ENCODE assay signal across 14 cellular contexts in the genomic region with DNA sequence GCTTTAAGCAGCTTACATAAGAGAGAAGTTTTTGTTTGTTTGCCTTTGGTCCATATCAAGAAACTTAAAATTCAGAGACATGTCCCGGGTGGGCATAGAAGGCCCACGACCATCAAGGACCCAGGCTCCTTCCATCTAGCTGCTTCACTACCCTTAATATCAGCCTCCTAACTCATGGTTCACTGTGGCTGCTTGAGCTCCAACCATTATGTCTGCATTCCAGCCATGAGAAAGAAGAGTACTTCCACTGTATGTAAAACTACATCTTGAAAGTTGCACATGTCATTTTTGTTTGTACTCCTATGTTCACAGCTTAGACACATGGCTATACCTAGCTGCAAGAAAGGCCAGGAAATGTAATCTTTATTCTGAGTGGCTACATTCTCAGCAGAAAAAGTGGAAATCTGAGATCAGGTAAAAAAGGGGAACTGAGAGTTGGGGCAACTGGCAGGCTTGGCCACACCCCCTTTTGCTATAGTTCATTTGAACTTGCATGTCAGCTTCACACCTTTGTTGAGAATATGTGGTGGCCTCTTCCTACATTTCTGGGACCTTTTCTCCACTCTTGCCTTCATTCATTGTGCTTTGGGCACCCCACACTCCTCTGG.
DNase-seq lines count a peak whose midpoint lies in the region; ATAC-seq and TF ChIP-seq lines count a peak whose summit lies in the region.
"Had no signal": no experiment of that assay in that cellular context is flagged by ENCODE, and none has a peak within 500 bp of the region (broad histone marks: within the 10 kb centered on the region; RNA-seq: fewer than 3 reads in every experiment).

No MANE protein-coding gene starts in this region.

- H3K4me1 Mint-ChIP-seq in activated CD8-positive, alpha-beta memory T cell treated with anti-CD3 and anti-CD28 coated beads, Interleukin-2, amount 10 ng/mL, durations not matched to agents 7 days and 5 days: no peaks in the 10 kb centered on the region

- no peak overlapping the region for H3K4me3 Mint-ChIP-seq in activated CD8-positive, alpha-beta memory T cell treated with anti-CD3 and anti-CD28 coated beads, Interleukin-2, amount 10 ng/mL, durations not matched to agents 7 days and 5 days

- TF ChIP-seq CTCF in GM12864 (IDR thresholded peaks at IDR 0.05; ENCODE audit: low read depth, low read length, missing control alignments): no peak

- ATAC-seq in GM19452 (IDR thresholded peaks at IDR 0.05; ENCODE audit: unreplicated experiment): peak; percentile 90
- peak; percentile 49 for ATAC-seq in HG03039 (IDR thresholded peaks at IDR 0.05; ENCODE audit: unreplicated experiment)
- ATAC-seq in activated CD8-positive, alpha-beta memory T cell treated with anti-CD3 and anti-CD28 coated beads, Interleukin-2, amount 10 ng/mL, durations not matched to agents 7 days and 5 days: no peak
- ATAC-seq: naive thymus-derived CD8-positive, alpha-beta T cell had no signal

- no peaks in the 10 kb centered on the region for H3K36me3 Mint-ChIP-seq in activated CD8-positive, alpha-beta memory T cell treated with anti-CD3 and anti-CD28 coated beads, Interleukin-2, amount 10 ng/mL, durations not matched to agents 7 days and 5 days
- H3K36me3 Mint-ChIP-seq: naive thymus-derived CD8-positive, alpha-beta T cell had no signal

- CTCF ChIA-PET in activated CD8-positive, alpha-beta memory T cell treated with anti-CD3 and anti-CD28 coated beads, Interleukin-2, amount 10 ng/mL, durations not matched to agents 7 days and 5 days (lab: Charles Lee): no interaction called here

- H3K27ac Mint-ChIP-seq in activated CD8-positive, alpha-beta memory T cell treated with anti-CD3 and anti-CD28 coated beads, Interleukin-2, amount 10 ng/mL, durations not matched to agents 7 days and 5 days: no peak overlapping the region

- no peaks in the 10 kb centered on the region for H3K9me3 Mint-ChIP-seq in activated CD8-positive, alpha-beta memory T cell treated with anti-CD3 and anti-CD28 coated beads, Interleukin-2, amount 10 ng/mL, durations not matched to agents 7 days and 5 days (ENCODE audit: low read depth)

- H3K4me3 ChIP-seq in GM12864 (ENCODE audit: low read depth, low read length): no peak overlapping the region

- peaks cover 12% of the 10 kb centered on the region for H3K27me3 Mint-ChIP-seq in activated CD8-positive, alpha-beta memory T cell treated with anti-CD3 and anti-CD28 coated beads, Interleukin-2, amount 10 ng/mL, durations not matched to agents 7 days and 5 days
- H3K27me3 Mint-ChIP-seq: naive thymus-derived CD8-positive, alpha-beta T cell had no signal

- DNase-seq in GM12864 (ENCODE audit: low read depth) (peak; percentile 49), NOMO-1 treated with dmso at 0.1 percent for 144 hours (lab: John Stamatoyannopoulos, UW; ENCODE audit: unreplicated experiment) (peak; percentile 88), activated T-cell treated with anti-CD3 and anti-CD28 coated beads for 4 hours (no peak), retina (no peak), NCI-H1048 (lab: John Stamatoyannopoulos, UW) (no peak)
- DNase-seq in activated CD8-positive, alpha-beta memory T cell treated with anti-CD3 and anti-CD28 coated beads, Interleukin-2, amount 10 ng/mL, durations not matched to agents 7 days and 5 days: no peak
- DNase-seq: BE2C, GOT3, hypothalamus, NCI-H1417 treated with DMSO at 0.1 percent for 48 hours, SW 1271 had no signal

Comparison
In these comparisons a context has a peak if more than half of its experiments do, and no peak if none do; other contexts are left out.
1. DNase-seq: peak in GM12864 (single experiment) and NOMO-1 treated with dmso at 0.1 percent for 144 hours (single experiment); none in activated T-cell treated with anti-CD3 and anti-CD28 coated beads for 4 hours (single experiment), retina (single experiment), NCI-H1048 (single experiment) and activated CD8-positive, alpha-beta memory T cell treated with anti-CD3 and anti-CD28 coated beads, Interleukin-2, amount 10 ng/mL, durations not matched to agents 7 days and 5 days (single experiment).